7 cellular contexts compared by ENCODE assay signal in genomic region chr1:120126216-120126615, GRCh38. TPM values are rescaled to one million over a fixed set of nuclear protein-coding genes. Genes with fewer than 3 reads are reported as not detected.
A peak's percentile ranks its signal among the peaks of the same experiment; 100 is the strongest.
DNase-seq lines count a peak whose midpoint lies in the region; ATAC-seq, FAIRE-seq and TF ChIP-seq lines count a peak whose summit lies in the region.
"Not testable (repeated sequence)": the region's sequence is repeated elsewhere in the genome, so short reads cannot be mapped to it uniquely, and the experiment has no call there.

No MANE protein-coding gene starts in this region.

- H3K27me3 ChIP-seq in left lung; lower lobe of right lung (ENCODE audit: low read depth); thyroid gland; upper lobe of right lung: not testable (repeated sequence)

- FAIRE-seq in colon (lab: Jason Lieb, UNC) (peak; percentile 31), kidney (lab: Jason Lieb, UNC) (peak; percentile 25)

- peak; percentile 36 for DNase-seq in SK-MEL-5 (ENCODE audit: low read depth, low spot score)
- not testable (repeated sequence) for DNase-seq in kidney, left lung
- DNase-seq in lower lobe of right lung = peak; percentile 47
- peak; percentile 6 to 25 for DNase-seq in thyroid gland
- DNase-seq in upper lobe of right lung = peak; percentile 69

- not testable (repeated sequence) for TF ChIP-seq CTCF in kidney (IDR thresholded peaks at IDR 0.05; ENCODE audit: borderline replicate concordance, extremely low read depth, insufficient read depth); left lung (IDR thresholded peaks at IDR 0.05); lower lobe of right lung (IDR thresholded peaks at IDR 0.05); thyroid gland (IDR thresholded peaks at IDR 0.05); upper lobe of right lung (IDR thresholded peaks at IDR 0.05)

- intact Hi-C loops in kidney (cut with DNase I); left lung (cut with DNase I); lower lobe of right lung (cut with DNase I); thyroid gland (cut with DNase I); upper lobe of right lung (cut with DNase I): not testable (repeated sequence)

- not testable (repeated sequence) for H3K9me3 ChIP-seq in kidney (ENCODE audit: control insufficient read depth in 1 of 2, low read length in 2 of 2); left lung; lower lobe of right lung; thyroid gland; upper lobe of right lung

- not testable (repeated sequence) for H3K4me3 ChIP-seq in kidney (ENCODE audit: low read length in 2 of 2); left lung; lower lobe of right lung; thyroid gland (replicated peaks in 1 of 3); upper lobe of right lung

- not testable (repeated sequence) for H3K9ac ChIP-seq in kidney (ENCODE audit: low read length in 2 of 2)

- WGBS in thyroid gland, 2 donors = 65% methylated on average over 3 of the region's 6 CpGs; no CpG with 5 or more reads in 1 of the 2 donors

- not testable (repeated sequence) for H3K36me3 ChIP-seq in kidney (ENCODE audit: control insufficient read depth in 1 of 2, insufficient read depth in 2 of 2, low read length in 2 of 2); left lung; lower lobe of right lung; thyroid gland; upper lobe of right lung

- ATAC-seq in left lung = peak; percentile 9
- ATAC-seq in lower lobe of right lung = peak in 1 of 2 donors; percentile 36
- not testable (repeated sequence) for ATAC-seq in upper lobe of right lung

- not testable (repeated sequence) for TF ChIP-seq POLR2A in thyroid gland (IDR thresholded peaks at IDR 0.05)

- not testable (repeated sequence) for H3K27ac ChIP-seq in kidney (ENCODE audit: low read depth in 2 of 2, low read length in 2 of 2); left lung; lower lobe of right lung; thyroid gland; upper lobe of right lung

- in situ Hi-C loops in SK-MEL-5 (cut with HindIII; ENCODE audit: low pct_unique_long_range_greater_than_20kb, low sequenced_read_pairs) = not testable (repeated sequence)

- H3K4me1 ChIP-seq in kidney (ENCODE audit: control insufficient read depth in 1 of 2, insufficient read depth in 1 of 2, low read depth in 1 of 2, low read length in 2 of 2); lower lobe of right lung; thyroid gland; upper lobe of right lung: not testable (repeated sequence)
- H3K4me1 ChIP-seq in left lung = peaks cover 0 to 13% of the 10 kb centered on the region in 2 donors

RNA-seq across cellular contexts. Expression of gene SEC22B, which starts 50.1 kb away (rescaled TPM):
- 38.7 and 39.8 TPM in 2 replicates for total RNA-seq in SK-MEL-5 (2014; rRNA removed; shearing (Covaris generic))
- 26.6 and 26.9 TPM in 2 replicates for polyA plus RNA-seq in SK-MEL-5 (2015; cell fraction: cytosol; rRNA removed)
- 54.8 and 63.5 TPM in 2 replicates for polyA plus RNA-seq in SK-MEL-5 (2015; cell fraction: nucleus; rRNA removed)
- 29.8 TPM for total RNA-seq in kidney
- polyA plus RNA-seq in kidney (ENCODE audit: insufficient read depth, low read depth, low replicate concordance) = 20.1 TPM
- total RNA-seq in left lung = 10 to 100 TPM; 35.8 to 36.1 TPM
- 31.0 TPM for total RNA-seq in lower lobe of right lung
- total RNA-seq in thyroid gland = 10 to 100 TPM; 36.9 to 49.5 (median 44.9) TPM
- total RNA-seq in upper lobe of right lung = 30.2 TPM

RNA-seq across cellular contexts. Expression of gene NOTCH2, which starts 56.8 kb away (rescaled TPM):
- 41.9 and 45.8 TPM in 2 replicates for total RNA-seq in SK-MEL-5 (2014; rRNA removed; shearing (Covaris generic))
- 27.4 and 33.7 TPM in 2 replicates for polyA plus RNA-seq in SK-MEL-5 (2015; cell fraction: cytosol; rRNA removed)
- 25.3 and 40.7 TPM in 2 replicates for polyA plus RNA-seq in SK-MEL-5 (2015; cell fraction: nucleus; rRNA removed)
- total RNA-seq in kidney = 113 TPM
- polyA plus RNA-seq in kidney (ENCODE audit: insufficient read depth, low read depth, low replicate concordance) = 4.9 TPM
- 100 to 1,000 TPM in 1 of 2 donors, 10 to 100 TPM in 1; 93.5 to 129 TPM for total RNA-seq in left lung
- 101 TPM for total RNA-seq in lower lobe of right lung
- 100 to 1,000 TPM in 3 of 4 donors, 10 to 100 TPM in 1; 87.2 to 142 (median 115) TPM for total RNA-seq in thyroid gland
- 97.3 TPM for total RNA-seq in upper lobe of right lung
